Comparison of ENCODE assay signal across 36 cellular contexts in the genomic region with DNA sequence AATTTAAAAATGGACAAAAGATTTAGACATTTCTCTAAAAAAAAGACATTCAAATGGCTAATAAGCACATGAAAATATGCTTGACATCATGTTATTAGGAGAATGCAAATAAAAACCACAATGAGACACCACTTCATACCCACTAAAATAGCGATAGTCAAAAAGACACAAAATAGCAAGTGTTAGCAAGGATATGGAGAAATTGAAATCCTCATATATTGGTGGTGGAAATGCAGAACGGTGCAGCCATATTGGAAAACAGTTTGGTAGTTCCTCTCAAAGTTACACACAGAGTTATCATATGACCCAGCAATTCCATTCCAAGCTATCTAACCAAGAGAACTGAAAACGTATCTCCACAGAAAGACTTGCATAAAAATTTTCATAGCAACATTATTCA.
"Had no signal": no experiment of that assay in that cellular context is flagged by ENCODE, and none has a peak within 500 bp of the region (broad histone marks: within the 10 kb centered on the region; RNA-seq: fewer than 3 reads in every experiment).

No MANE protein-coding gene starts in this region.

- H3K4me3 ChIP-seq: MG63 had no signal

- H3K36me3 ChIP-seq: MG63 had no signal

- DNase-seq: Kasumi-1, MG63, MM.1S, MV-4-11, NCI-H1048, NCI-H1092, NCI-H1092 treated with DMSO at 0.1 percent for 48 hours, NCI-H1105, NCI-H1105 treated with DMSO at 0.1 percent for 48 hours, NCI-H1417, NCI-H1417 treated with DMSO at 0.1 percent for 48 hours, NCI-H1436, NCI-H1436 treated with DMSO at 0.1 percent for 48 hours, NCI-H146, NCI-H1694, NCI-H1694 treated with DMSO at 0.1 percent for 48 hours, NCI-H187, NCI-H187 treated with DMSO at 0.1 percent for 48 hours, NCI-H1930, NCI-H2029, NCI-H2029 treated with DMSO at 0.1 percent for 48 hours, NCI-H2081, NCI-H2081 treated with DMSO at 0.1 percent for 48 hours, NCI-H2107, NCI-H2171, NCI-H2171 treated with DMSO at 0.1 percent for 48 hours, NCI-H2227 treated with DMSO at 0.1 percent for 48 hours, NCI-H226, NCI-H345, NCI-H446, NCI-H446 treated with DMSO at 0.1 percent for 48 hours, NCI-H510A, NCI-H510A treated with DMSO at 0.1 percent for 48 hours, NCI-H524, NCI-H524 treated with DMSO at 0.1 percent for 48 hours, NCI-H526 had no signal
